Comparison of ENCODE assay signal across 1 cellular context in the genomic region with DNA sequence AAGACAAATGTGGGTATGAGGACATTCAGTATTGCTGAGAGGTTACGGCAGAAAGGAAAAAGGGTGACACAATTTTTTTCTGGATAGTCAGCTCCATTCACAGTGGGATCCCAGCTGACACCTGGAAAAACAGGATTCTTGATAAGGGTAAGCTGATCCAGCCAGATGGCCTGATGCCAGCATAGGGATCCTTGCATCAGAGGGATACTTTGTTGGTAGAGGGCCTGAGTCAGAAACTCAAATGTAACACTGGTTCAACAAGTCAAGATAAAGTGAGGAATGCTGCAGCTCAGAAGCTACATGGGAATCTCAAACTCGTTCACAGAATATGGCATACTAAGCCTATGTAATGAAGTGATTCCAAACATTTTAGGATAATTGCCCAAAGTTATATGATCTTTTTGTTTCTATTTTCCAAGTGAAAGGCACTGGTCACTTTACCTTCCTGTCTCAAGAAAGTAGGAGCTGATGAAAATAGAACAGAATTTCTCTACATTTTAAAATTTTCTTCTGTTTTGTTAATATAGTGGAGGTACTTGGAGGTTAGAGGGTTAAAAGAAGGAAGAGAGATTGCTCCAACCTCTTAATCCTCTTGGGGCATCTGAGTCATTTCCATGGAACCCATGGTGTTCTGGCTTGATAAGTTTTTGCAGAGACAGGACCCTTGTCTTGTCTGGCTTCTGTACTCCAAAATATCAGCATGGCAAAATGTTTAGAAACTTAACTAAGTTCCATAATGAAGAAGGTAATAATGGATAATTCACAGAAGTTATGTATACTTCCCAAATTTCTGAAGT.
TF ChIP-seq lines count a peak whose summit lies in the region.

No MANE protein-coding gene starts in this region.

TF ChIP-seq in HepG2, 621 proteins besides CTCF, POLR2A, EP300 and RAD21 (continued from another document):
- TF ChIP-seq CSRNP1 (CRISPR knock-in tag; IDR thresholded peaks at IDR 0.05) (no peak), MBNL3 (CRISPR knock-in tag; conservative IDR thresholded peaks at IDR 0.05) (no peak), HNRNPL (IDR thresholded peaks at IDR 0.05; ENCODE audit: low read depth, low read length) (no peak), TBL1XR1 (IDR thresholded peaks at IDR 0.05; ENCODE audit: borderline replicate concordance, low read length, partially characterized antibody) (no peak), THYN1 (CRISPR knock-in tag; IDR thresholded peaks at IDR 0.05; ENCODE audit: borderline replicate concordance, low read depth) (no peak), MXD4 (CRISPR knock-in tag; IDR thresholded peaks at IDR 0.05) (no peak), MXD1 (CRISPR knock-in tag; IDR thresholded peaks at IDR 0.05) (no peak), CC2D1A (CRISPR knock-in tag; IDR thresholded peaks at IDR 0.05) (no peak), ZFYVE20 (CRISPR knock-in tag; IDR thresholded peaks at IDR 0.05; ENCODE audit: borderline replicate concordance, low read depth) (no peak), HES4 (CRISPR knock-in tag; IDR thresholded peaks at IDR 0.05; ENCODE audit: borderline replicate concordance) (no peak), E2F1 (CRISPR knock-in tag; IDR thresholded peaks at IDR 0.05) (no peak), TEAD3 (CRISPR knock-in tag; optimal IDR thresholded peaks at IDR 0.05; ENCODE audit: borderline replicate concordance) (no peak), HDAC1 (CRISPR knock-in tag; IDR thresholded peaks at IDR 0.05) (no peak), ZBTB46 (CRISPR knock-in tag; IDR thresholded peaks at IDR 0.05; ENCODE audit: borderline replicate concordance) (no peak)
